In the genomic region with DNA sequence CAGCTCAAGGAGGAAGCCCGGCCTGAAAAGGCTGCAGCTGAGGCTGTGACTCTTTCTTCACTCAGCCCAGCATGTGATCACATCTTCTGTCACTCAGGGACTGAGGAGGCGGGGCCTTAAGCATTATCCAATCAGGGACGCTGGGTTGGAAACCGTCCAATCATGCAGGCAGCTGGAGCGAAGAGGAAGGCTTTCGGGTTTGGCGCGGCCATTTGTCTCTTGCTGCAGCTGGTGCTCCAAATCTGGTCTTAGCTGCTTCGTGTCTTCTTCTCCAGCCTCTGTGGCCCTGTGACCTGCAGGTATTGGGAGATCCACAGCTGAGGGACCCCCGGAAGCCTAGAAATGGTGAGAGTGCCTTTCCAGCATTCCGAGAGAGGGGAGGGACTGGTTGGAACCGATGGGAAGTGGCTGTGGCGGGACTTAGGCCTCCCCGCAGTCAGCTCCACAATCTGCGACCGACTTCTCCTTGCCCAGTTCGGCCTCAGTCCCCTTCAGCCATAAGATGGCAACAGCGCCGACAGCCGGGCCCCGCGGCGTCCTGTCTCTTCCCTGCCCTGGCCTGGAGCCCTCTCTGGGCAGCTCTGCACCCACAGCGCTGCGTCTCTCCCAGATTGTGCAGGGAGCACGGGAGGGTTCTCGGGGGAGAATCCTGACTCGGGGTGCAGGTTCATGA, we compare ENCODE assay signal across 8 cellular contexts. TPM values are rescaled to one million over a fixed set of nuclear protein-coding genes. Genes with fewer than 3 reads are reported as not detected.
DNase-seq lines count a peak whose midpoint lies in the region; ATAC-seq and TF ChIP-seq lines count a peak whose summit lies in the region.

A gene (plus strand): TSS at position 210 of the 673 bp plus-strand sequence. CDS start 133 bp downstream, at position 343.

- H3K4me3 ChIP-seq in duodenal mucosa (ENCODE audit: low read depth in 1 of 2, low read length in 2 of 2), result peak within 1 kb of the TSS; percentile 67 to 71
- H3K4me3 ChIP-seq in right lobe of liver, result peak within 1 kb of the TSS; percentile 25 to 48 (median 35)

- H3K27me3 ChIP-seq in duodenal mucosa (ENCODE audit: control insufficient read depth in 1 of 2, insufficient read depth in 2 of 2, low read length in 2 of 2) (no peaks in the 10 kb centered on the region), right lobe of liver (no peaks in the 10 kb centered on the region)

- H3K4me1 ChIP-seq in duodenal mucosa (ENCODE audit: control insufficient read depth in 1 of 2, insufficient read depth in 2 of 2, low read length in 2 of 2) (peaks cover 0 to 5% of the 10 kb centered on the region in 2 donors), right lobe of liver (no peaks in the 10 kb centered on the region)

- 4% methylated on average over 24 of the region's 28 CpGs for WGBS in right lobe of liver (ENCODE audit: insufficient coverage, low coverage, low lambda C conversion rate, missing lambda C conversion rate)

- peak; percentile 59 for ATAC-seq in GM21526 (IDR thresholded peaks at IDR 0.05; ENCODE audit: low FRiP score, unreplicated experiment)
- ATAC-seq in right lobe of liver, result peak; percentile 85 to 93 (median 91)

- H3K27ac ChIP-seq in duodenal mucosa (ENCODE audit: low read depth, low read length) (no peak within 1 kb of the TSS), right lobe of liver (no peak within 1 kb of the TSS)

- H3K36me3 ChIP-seq in duodenal mucosa (ENCODE audit: control insufficient read depth in 1 of 2, insufficient read depth in 2 of 2, low read length in 2 of 2), result no peaks in the 10 kb centered on the region
- no peaks in the 10 kb centered on the region for H3K36me3 ChIP-seq in right lobe of liver

- intact Hi-C loops in right lobe of liver (cut with DNase I), result no loop called here

- peaks cover 3 to 8% of the 10 kb centered on the region in 2 donors for H3K9me3 ChIP-seq in duodenal mucosa (ENCODE audit: control insufficient read depth in 1 of 2, low read length in 2 of 2)
- H3K9me3 ChIP-seq in right lobe of liver, result no peaks in the 10 kb centered on the region

- no peak within 1 kb of the TSS for H3K9ac ChIP-seq in duodenal mucosa (ENCODE audit: low read depth in 1 of 2, low read length in 2 of 2)

- peak; percentile 77 for DNase-seq in D341Med (ENCODE audit: low spot score)
- DNase-seq in M059J (ENCODE audit: low read depth), result peak; percentile 76
- peak; percentile 56 to 85 for DNase-seq in activated CD4-positive, alpha-beta T cell treated with anti-CD3 and anti-CD28 coated beads, Interleukin-2, amount 50 U/mL, for 24 hours (ENCODE audit: low read depth in 1 of 2, low spot score in 1 of 2)
- DNase-seq in right lobe of liver, result peak; percentile 77 to 80 (median 78)
- DNase-seq in stimulated activated CD4-positive, alpha-beta T cell treated with anti-CD3 and anti-CD28 coated beads, Interleukin-2, amount 100 ng/mL, for 4 hours (ENCODE audit: low read depth), result peak; percentile 77
- DNase-seq in NCI-H345 (lab: John Stamatoyannopoulos, UW), result no peak

- no peak for TF ChIP-seq CTCF in right lobe of liver (IDR thresholded peaks at IDR 0.05)

- no peak for TF ChIP-seq POLR2A in right lobe of liver (IDR thresholded peaks at IDR 0.05)

RNA-seq across cellular contexts. Expression of the gene that starts here (rescaled TPM):
- 0.42 and 0.49 TPM in 2 replicates for total RNA-seq in M059J (2014; rRNA removed; shearing (Covaris generic))
- total RNA-seq in right lobe of liver, result under 1 TPM; 0.18 to 0.54 (median 0.24) TPM

Comparison
In these comparisons a context has a peak if more than half of its experiments do, and no peak if none do; other contexts are left out.
1. Peak in DNase-seq in M059J; RNA of the gene not detected or under 1 TPM.
2. Peak in DNase-seq, ATAC-seq and H3K4me3 ChIP-seq in right lobe of liver; RNA of the gene not detected or under 1 TPM.